ENCODE assay signal across 10 cellular contexts in genomic region chr12:64082866-64083268, GRCh38.
DNase-seq lines count a peak whose midpoint lies in the region; ATAC-seq, FAIRE-seq and TF ChIP-seq lines count a peak whose summit lies in the region.
"Had no signal": no experiment of that assay in that cellular context is flagged by ENCODE, and none has a peak within 500 bp of the region (broad histone marks: within the 10 kb centered on the region; RNA-seq: fewer than 3 reads in every experiment).

No MANE protein-coding gene starts in this region.

- no peak for TF ChIP-seq CTCF in keratinocyte (optimal IDR thresholded peaks at IDR 0.05 in 1 of 3, IDR thresholded peaks at IDR 0.05 in 1 of 3, conservative IDR thresholded peaks at IDR 0.05 in 1 of 3; ENCODE audit: extremely low read depth in 1 of 3, insufficient read depth in 2 of 3, low read length in 3 of 3)
- no peak for TF ChIP-seq CTCF in natural killer cell (IDR thresholded peaks at IDR 0.05)

- no peak overlapping the region for H3K27ac Mint-ChIP-seq in activated CD8-positive, alpha-beta memory T cell treated with anti-CD3 and anti-CD28 coated beads, Interleukin-2, amount 10 ng/mL, durations not matched to agents 7 days and 5 days
- H3K27ac Mint-ChIP-seq in natural killer cell: no peak overlapping the region
- H3K27ac Mint-ChIP-seq: activated CD4-positive, alpha-beta T cell treated with anti-CD3 and anti-CD28 coated beads, Interleukin-2, amount 10 ng/mL, durations not matched to agents 24 days and 14 days had no signal

- H3K9me3 ChIP-seq in keratinocyte (ENCODE audit: control insufficient read depth, low read depth, low read length) (no peaks in the 10 kb centered on the region), subcutaneous abdominal adipose tissue (ENCODE audit: control insufficient read depth in 5 of 5, low read length in 5 of 5) (no peaks in the 10 kb centered on the region)

- FAIRE-seq in keratinocyte (lab: Jason Lieb, UNC): no peak

- H3K4me3 ChIP-seq in keratinocyte (ENCODE audit: control insufficient read depth in 2 of 3, extremely low read depth in 1 of 3, insufficient read depth in 2 of 3, low read depth in 1 of 3, low read length in 3 of 3) (no peak overlapping the region), subcutaneous abdominal adipose tissue (ENCODE audit: low read depth in 1 of 5, low read length in 5 of 5) (peak overlapping the region in 2 of 5 donors; percentile 22 to 28)

- no peak overlapping the region for H3K9ac ChIP-seq in keratinocyte (ENCODE audit: control insufficient read depth, extremely low read depth, insufficient read depth, low read length)
- peak overlapping the region in 2 of 5 donors; percentile 1 to 35 for H3K9ac ChIP-seq in subcutaneous abdominal adipose tissue (ENCODE audit: low read length in 5 of 5)

- no peak overlapping the region for H3K4me3 Mint-ChIP-seq in activated CD8-positive, alpha-beta memory T cell treated with anti-CD3 and anti-CD28 coated beads, Interleukin-2, amount 10 ng/mL, durations not matched to agents 7 days and 5 days
- H3K4me3 Mint-ChIP-seq in natural killer cell: no peak overlapping the region
- H3K4me3 Mint-ChIP-seq: activated CD4-positive, alpha-beta T cell treated with anti-CD3 and anti-CD28 coated beads, Interleukin-2, amount 10 ng/mL, durations not matched to agents 24 days and 14 days had no signal

- no peaks in the 10 kb centered on the region for H3K79me2 ChIP-seq in keratinocyte (ENCODE audit: control insufficient read depth, insufficient read depth, low read length)

- no peak for ATAC-seq in activated CD8-positive, alpha-beta memory T cell treated with anti-CD3 and anti-CD28 coated beads, Interleukin-2, amount 10 ng/mL, durations not matched to agents 7 days and 5 days
- ATAC-seq in natural killer cell (no peak), GM18511 (IDR thresholded peaks at IDR 0.05; ENCODE audit: unreplicated experiment) (no peak)

- peak overlapping the region; percentile 58 for H2AFZ ChIP-seq in keratinocyte (ENCODE audit: control insufficient read depth, low read length)

- intact Hi-C loops in natural killer cell (cut with micrococcal nuclease): no loop called here

- H3K36me3 ChIP-seq in keratinocyte (ENCODE audit: control insufficient read depth in 2 of 2, extremely low read depth in 1 of 2, insufficient read depth in 2 of 2, low read length in 2 of 2) (peaks cover 0 to 18% of the 10 kb centered on the region in 2 experiments), subcutaneous abdominal adipose tissue (ENCODE audit: control insufficient read depth in 5 of 5, insufficient read depth in 5 of 5, low read length in 5 of 5) (peaks cover 0 to 15% (median 9%) of the 10 kb centered on the region in 5 donors)

- H3K9me1 ChIP-seq in keratinocyte (ENCODE audit: control insufficient read depth, extremely low read depth, insufficient read depth, low read length): no peaks in the 10 kb centered on the region

- no peak overlapping the region for H3K27ac ChIP-seq in keratinocyte (ENCODE audit: control insufficient read depth, insufficient read depth, low read length)
- peak overlapping the region; percentile 50 for H3K27ac ChIP-seq in subcutaneous abdominal adipose tissue (ENCODE audit: low read depth, low read length)

- no peaks in the 10 kb centered on the region for H4K20me1 ChIP-seq in keratinocyte (ENCODE audit: control insufficient read depth, extremely low read depth, insufficient read depth, low read length)

- H3K27me3 Mint-ChIP-seq in activated CD8-positive, alpha-beta memory T cell treated with anti-CD3 and anti-CD28 coated beads, Interleukin-2, amount 10 ng/mL, durations not matched to agents 7 days and 5 days: peaks cover 6% of the 10 kb centered on the region
- no peaks in the 10 kb centered on the region for H3K27me3 Mint-ChIP-seq in natural killer cell (ENCODE audit: low read depth in 2 of 2)
- H3K27me3 Mint-ChIP-seq: activated CD4-positive, alpha-beta T cell treated with anti-CD3 and anti-CD28 coated beads, Interleukin-2, amount 10 ng/mL, durations not matched to agents 24 days and 14 days had no signal

- H3K4me1 ChIP-seq in keratinocyte (ENCODE audit: control insufficient read depth, extremely low read depth, insufficient read depth, low read length) (peaks cover 55% of the 10 kb centered on the region), subcutaneous abdominal adipose tissue (ENCODE audit: control insufficient read depth in 5 of 5, insufficient read depth in 5 of 5, low read length in 5 of 5) (peaks cover 0 to 18% (median 12%) of the 10 kb centered on the region in 5 donors)

- H3K9me3 Mint-ChIP-seq in activated CD8-positive, alpha-beta memory T cell treated with anti-CD3 and anti-CD28 coated beads, Interleukin-2, amount 10 ng/mL, durations not matched to agents 7 days and 5 days (ENCODE audit: low read depth): no peaks in the 10 kb centered on the region
- H3K9me3 Mint-ChIP-seq in natural killer cell: no peaks in the 10 kb centered on the region
- H3K9me3 Mint-ChIP-seq: activated CD4-positive, alpha-beta T cell treated with anti-CD3 and anti-CD28 coated beads, Interleukin-2, amount 10 ng/mL, durations not matched to agents 24 days and 14 days had no signal

- dilution Hi-C loops in keratinocyte (cut with MboI; ENCODE audit: extremely low pct_ligation_motif_present, low sequenced_read_pairs): no loop called here

- DNase-seq in HT-29 (ENCODE audit: low spot score) (peak; percentile 68), SW480 (ENCODE audit: low spot score) (peak; percentile 36), keratinocyte (ENCODE audit: low read depth, low spot score) (no peak), natural killer cell (no peak), NOMO-1 treated with dmso at 0.1 percent for 144 hours (lab: John Stamatoyannopoulos, UW; ENCODE audit: unreplicated experiment) (no peak)
- no peak for DNase-seq in activated CD8-positive, alpha-beta memory T cell treated with anti-CD3 and anti-CD28 coated beads, Interleukin-2, amount 10 ng/mL, durations not matched to agents 7 days and 5 days
- DNase-seq: activated CD4-positive, alpha-beta T cell treated with anti-CD3 and anti-CD28 coated beads, Interleukin-2, amount 10 ng/mL, durations not matched to agents 24 days and 14 days; mesendoderm had no signal

- no peaks in the 10 kb centered on the region for H3K27me3 ChIP-seq in keratinocyte (ENCODE audit: control insufficient read depth, extremely low read depth, insufficient read depth, low read length)
- H3K27me3 ChIP-seq in subcutaneous abdominal adipose tissue (ENCODE audit: control insufficient read depth in 5 of 5, insufficient read depth in 4 of 5, low read length in 5 of 5): no peaks in the 10 kb centered on the region

- no peaks in the 10 kb centered on the region for H3K36me3 Mint-ChIP-seq in activated CD8-positive, alpha-beta memory T cell treated with anti-CD3 and anti-CD28 coated beads, Interleukin-2, amount 10 ng/mL, durations not matched to agents 7 days and 5 days
- no peaks in the 10 kb centered on the region for H3K36me3 Mint-ChIP-seq in natural killer cell

- H3K4me2 ChIP-seq in keratinocyte (ENCODE audit: control insufficient read depth, extremely low read depth, insufficient read depth, low read depth, low read length): peak overlapping the region; percentile 56

- CTCF ChIA-PET in activated CD8-positive, alpha-beta memory T cell treated with anti-CD3 and anti-CD28 coated beads, Interleukin-2, amount 10 ng/mL, durations not matched to agents 7 days and 5 days (lab: Charles Lee): no interaction called here

- no peaks in the 10 kb centered on the region for H3K4me1 Mint-ChIP-seq in activated CD8-positive, alpha-beta memory T cell treated with anti-CD3 and anti-CD28 coated beads, Interleukin-2, amount 10 ng/mL, durations not matched to agents 7 days and 5 days
- H3K4me1 Mint-ChIP-seq in natural killer cell: no peaks in the 10 kb centered on the region
- H3K4me1 Mint-ChIP-seq: activated CD4-positive, alpha-beta T cell treated with anti-CD3 and anti-CD28 coated beads, Interleukin-2, amount 10 ng/mL, durations not matched to agents 24 days and 14 days had no signal

Comparison
In these comparisons a context has a peak if more than half of its experiments do, and no peak if none do; other contexts are left out.
1. DNase-seq: peak in HT-29 (single experiment) and SW480 (single experiment); none in keratinocyte (single experiment), activated CD8-positive, alpha-beta memory T cell treated with anti-CD3 and anti-CD28 coated beads, Interleukin-2, amount 10 ng/mL, durations not matched to agents 7 days and 5 days (single experiment), natural killer cell (single experiment) and NOMO-1 treated with dmso at 0.1 percent for 144 hours (single experiment).